In genomic region chr1:26694597-26695416, GRCh38 we compare ENCODE assay signal across 1 cellular context.
TF ChIP-seq lines count a peak whose summit lies in the region.

No MANE protein-coding gene starts in this region.

TF ChIP-seq in HCT116, 20 proteins besides CTCF, POLR2A, EP300 and RAD21 (continued from another document):
- TF ChIP-seq ZBTB33 (IDR thresholded peaks at IDR 0.05; ENCODE audit: extremely low read depth, insufficient replicate concordance, low read length): no peak
- no peak for TF ChIP-seq JUND (IDR thresholded peaks at IDR 0.05)
